Comparison of ENCODE assay signal across 8 cellular contexts in genomic region chr11:125111341-125112234, GRCh38. TPM values are rescaled to one million over a fixed set of nuclear protein-coding genes. Genes with fewer than 3 reads are reported as not detected.
DNase-seq lines count a peak whose midpoint lies in the region; ATAC-seq and TF ChIP-seq lines count a peak whose summit lies in the region.

Gene TMEM218 (minus strand): TSS chr11:125111626. CDS start chr11:125102241, 9,385 bp downstream.

- TF ChIP-seq CTCF in epithelial cell of proximal tubule (conservative IDR thresholded peaks at IDR 0.05; ENCODE audit: low read depth, low read length), result no peak

- peak within 1 kb of the TSS; percentile 85 for H3K4me3 ChIP-seq in epithelial cell of proximal tubule (ENCODE audit: low read depth, low read length)

- peaks cover 8% of the 10 kb centered on the region for H3K9me3 Mint-ChIP-seq in activated T-cell treated with anti-CD3 and anti-CD28 coated beads, Interleukin-2, amount 50 U/mL, for 24 hours

- DNase-seq in DMS153 treated with DMSO at 0.1 percent for 48 hours (lab: John Stamatoyannopoulos, UW; ENCODE audit: unreplicated experiment) (peak; percentile 94), KBM-7 (peak; percentile 99), epithelial cell of proximal tubule (ENCODE audit: low read depth) (peak; percentile 86), mucosa of gallbladder (ENCODE audit: low spot score) (peak; percentile 100)
- peak; percentile 96 for DNase-seq in activated T-cell treated with anti-CD3 and anti-CD28 coated beads, Interleukin-2, amount 50 U/mL, for 24 hours
- peak; percentile 84 to 95 for DNase-seq in stimulated activated CD8-positive, alpha-beta memory T cell treated with anti-CD3 and anti-CD28 coated beads, Interleukin-4, amount 100 ng/mL, for 4 hours (ENCODE audit: low read depth in 2 of 2, low spot score in 1 of 2)

- in situ Hi-C loops in KBM-7 (cut with MboI; ENCODE audit: low pct_unique_long_range_greater_than_20kb, low sequenced_read_pairs), result no loop called here

- peaks cover 24% of the 10 kb centered on the region for H3K36me3 Mint-ChIP-seq in activated T-cell treated with anti-CD3 and anti-CD28 coated beads, Interleukin-2, amount 50 U/mL, for 24 hours (ENCODE audit: low read depth)

- no peaks in the 10 kb centered on the region for H3K27me3 Mint-ChIP-seq in activated T-cell treated with anti-CD3 and anti-CD28 coated beads, Interleukin-2, amount 50 U/mL, for 24 hours

- peak; percentile 99 for ATAC-seq in GM21717 (IDR thresholded peaks at IDR 0.05; ENCODE audit: unreplicated experiment)

- H3K4me1 Mint-ChIP-seq in activated T-cell treated with anti-CD3 and anti-CD28 coated beads, Interleukin-2, amount 50 U/mL, for 24 hours (ENCODE audit: low read depth), result peaks cover 21% of the 10 kb centered on the region

- peak within 1 kb of the TSS; percentile 95 for H3K27ac Mint-ChIP-seq in activated T-cell treated with anti-CD3 and anti-CD28 coated beads, Interleukin-2, amount 50 U/mL, for 24 hours

- H3K4me3 Mint-ChIP-seq in activated T-cell treated with anti-CD3 and anti-CD28 coated beads, Interleukin-2, amount 50 U/mL, for 24 hours, result peak within 1 kb of the TSS; percentile 88

TF ChIP-seq in PFSK-1, 5 proteins besides CTCF, POLR2A, EP300 and RAD21:
- 0 out of 2 replicates have a peak, but pooled peaks have one; percentile 29 for TF ChIP-seq TAF1 (IDR thresholded peaks at IDR 0.05; ENCODE audit: borderline replicate concordance, insufficient read depth, low read length)
- TF ChIP-seq SIN3A (IDR thresholded peaks at IDR 0.05; ENCODE audit: borderline replicate concordance, insufficient read depth, low read length), result no peak
- peak; percentile 46; the same call in 1 of the 2 replicates for TF ChIP-seq POLR2AphosphoS5 (IDR thresholded peaks at IDR 0.05; ENCODE audit: low read depth, low read length)
- peak; percentile 51 for TF ChIP-seq FOXP2 (optimal IDR thresholded peaks at IDR 0.05; ENCODE audit: borderline replicate concordance, extremely low read depth, extremely low read length, insufficient read depth)
- TF ChIP-seq REST (IDR thresholded peaks at IDR 0.05; ENCODE audit: insufficient read depth in 1 of 2, low read depth in 2 of 2, low read length in 2 of 2), result no peak

RNA-seq across cellular contexts. Expression of gene TMEM218, which starts in this region (rescaled TPM):
- polyA plus RNA-seq in PFSK-1 (2012; ENCODE audit: insufficient read length, low read depth), result 13.5 TPM
- total RNA-seq in epithelial cell of proximal tubule (8.2 and 19.7 TPM in 2 replicates), mucosa of gallbladder (18.7 TPM)

Comparison
In these comparisons a context has a peak if more than half of its experiments do, and no peak if none do; other contexts are left out.
1. Peak in every context shown above with its lines: DNase-seq, ATAC-seq and H3K4me3 ChIP-seq.